18 cellular contexts compared by ENCODE assay signal in genomic region chrX:107851215-107851614, GRCh38.
"Had no signal": no experiment of that assay in that cellular context is flagged by ENCODE, and none has a peak within 500 bp of the region (broad histone marks: within the 10 kb centered on the region; RNA-seq: fewer than 3 reads in every experiment).

No MANE protein-coding gene starts in this region.

- H3K27me3 ChIP-seq: esophagus squamous epithelium, hepatocyte, upper lobe of left lung had no signal

- H3K79me2 ChIP-seq: hepatocyte had no signal

- H3K9me3 ChIP-seq: esophagus squamous epithelium, thoracic aorta, upper lobe of left lung had no signal

- H3K4me2 ChIP-seq: hepatocyte had no signal

- H3K4me1 ChIP-seq: esophagus squamous epithelium, upper lobe of left lung had no signal

- H3K4me3 Mint-ChIP-seq: activated CD4-positive, alpha-beta memory T cell treated with anti-CD3 and anti-CD28 coated beads for 36 hours; activated naive CD8-positive, alpha-beta T cell treated with anti-CD3 and anti-CD28 coated beads for 36 hours; stimulated activated naive B cell treated with anti-CD40 and anti-IgM and Interleukin-4, amounts not matched to agents 10 μg/mL and 1 μg/mL and 100 μg/mL, for 72 hours had no signal

- H3K27ac Mint-ChIP-seq: activated CD4-positive, alpha-beta memory T cell treated with anti-CD3 and anti-CD28 coated beads for 36 hours; activated naive CD8-positive, alpha-beta T cell treated with anti-CD3 and anti-CD28 coated beads for 36 hours; stimulated activated naive B cell treated with anti-CD40 and anti-IgM and Interleukin-4, amounts not matched to agents 10 μg/mL and 1 μg/mL and 100 μg/mL, for 72 hours had no signal

- H3K27ac ChIP-seq: esophagus squamous epithelium, hepatocyte, thoracic aorta, upper lobe of left lung had no signal

- ATAC-seq: left lobe of liver; stimulated activated naive B cell treated with anti-CD40 and anti-IgM and Interleukin-4, amounts not matched to agents 10 μg/mL and 1 μg/mL and 100 μg/mL, for 72 hours had no signal

- DNase-seq: activated CD4-positive, alpha-beta memory T cell treated with anti-CD3 and anti-CD28 coated beads for 36 hours; activated naive CD4-positive, alpha-beta T cell; activated naive CD8-positive, alpha-beta T cell treated with anti-CD3 and anti-CD28 coated beads for 36 hours; amygdala; cerebellar nuclear complex; effector CD8-positive, alpha-beta T cell; esophagus squamous epithelium; foreskin fibroblast; kidney; midbrain; retina; stimulated activated naive B cell treated with anti-CD40 and anti-IgM and Interleukin-4, amounts not matched to agents 10 μg/mL and 1 μg/mL and 100 μg/mL, for 72 hours; T-helper 2 cell; upper lobe of left lung had no signal

- H3K4me1 Mint-ChIP-seq: stimulated activated naive B cell treated with anti-CD40 and anti-IgM and Interleukin-4, amounts not matched to agents 10 μg/mL and 1 μg/mL and 100 μg/mL, for 72 hours had no signal

- H2AFZ ChIP-seq: hepatocyte had no signal

- H3K4me3 ChIP-seq: esophagus squamous epithelium, hepatocyte, lung, thoracic aorta, upper lobe of left lung had no signal

- H3K36me3 ChIP-seq: thoracic aorta, upper lobe of left lung had no signal

- H3K36me3 Mint-ChIP-seq: stimulated activated naive B cell treated with anti-CD40 and anti-IgM and Interleukin-4, amounts not matched to agents 10 μg/mL and 1 μg/mL and 100 μg/mL, for 72 hours had no signal

- H3K9me3 Mint-ChIP-seq: activated CD4-positive, alpha-beta memory T cell treated with anti-CD3 and anti-CD28 coated beads for 36 hours; activated naive CD8-positive, alpha-beta T cell treated with anti-CD3 and anti-CD28 coated beads for 36 hours; stimulated activated naive B cell treated with anti-CD40 and anti-IgM and Interleukin-4, amounts not matched to agents 10 μg/mL and 1 μg/mL and 100 μg/mL, for 72 hours had no signal

- H3K27me3 Mint-ChIP-seq: activated CD4-positive, alpha-beta memory T cell treated with anti-CD3 and anti-CD28 coated beads for 36 hours; activated naive CD8-positive, alpha-beta T cell treated with anti-CD3 and anti-CD28 coated beads for 36 hours had no signal
